ENCODE assay signal across 21 cellular contexts in genomic region chr7:34354906-34355305, GRCh38.
DNase-seq lines count a peak whose midpoint lies in the region; ATAC-seq and TF ChIP-seq lines count a peak whose summit lies in the region.
"Had no signal": no experiment of that assay in that cellular context is flagged by ENCODE, and none has a peak within 500 bp of the region (broad histone marks: within the 10 kb centered on the region; RNA-seq: fewer than 3 reads in every experiment).

No MANE protein-coding gene starts in this region.

- H3K4me3 ChIP-seq in AG04449 (ENCODE audit: low read depth, low read length), result no peak overlapping the region
- H3K4me3 ChIP-seq: BLaER1 treated with 17β-estradiol and CSF1 and Interleukin-3, amounts not matched to agents 10 nM and 100 nM; Peyer's patch; upper lobe of left lung had no signal

- POLR2A ChIA-PET in AG04449 (lab: Yijun Ruan, JAX), result interaction anchor here (0.5 to 0.6 kb wide), 2 partner anchors 96 to 301 kb away, joined by 3 read pairs; no protein-coding TSS in a partner anchor

- CTCF ChIA-PET in AG04449 (lab: Yijun Ruan, JAX), result interaction anchor here (2.5 kb wide), 1 partner anchor 34 kb away, joined by 11 read pairs; no protein-coding TSS in a partner anchor

- TF ChIP-seq CTCF in AG04449 (IDR thresholded peaks at IDR 0.05; ENCODE audit: insufficient read depth, low read length, missing control alignments), result no peak

- ATAC-seq in left ventricle myocardium superior (peak; percentile 70), GM19023 (IDR thresholded peaks at IDR 0.05; ENCODE audit: unreplicated experiment) (no peak)
- ATAC-seq: activated naive CD8-positive, alpha-beta T cell treated with anti-CD3 and anti-CD28 coated beads, Interleukin-2, amount 50 U/mL, for 24 hours had no signal

- DNase-seq in AG04449 (ENCODE audit: low read depth, low spot score) (peak; percentile 46), H4 (ENCODE audit: low spot score) (peak; percentile 44), amniotic epithelial cell (ENCODE audit: low read depth) (peak; percentile 52), left ventricle myocardium superior (no peak), NOMO-1 treated with DMSO at 0.1 percent for 48 hours (lab: John Stamatoyannopoulos, UW; ENCODE audit: unreplicated experiment) (no peak), COLO829 (ENCODE audit: low spot score) (no peak)
- no peak for DNase-seq in activated CD4-positive, alpha-beta T cell treated with anti-CD3 and anti-CD28 coated beads, Interleukin-2, amount 50 U/mL, for 1 hour
- DNase-seq: activated CD4-positive, alpha-beta T cell treated with anti-CD3 and anti-CD28 coated beads for 48 hours; activated naive CD8-positive, alpha-beta T cell treated with anti-CD3 and anti-CD28 coated beads, Interleukin-2, amount 50 U/mL, for 24 hours; activated T-cell treated with anti-CD3 and anti-CD28 coated beads, Interleukin-2, amount 50 U/mL, for 1 hour; KG1; kidney; NCI-H1417 treated with DMSO at 0.1 percent for 48 hours; NCI-H510A; Peyer's patch; stimulated activated CD4-positive, alpha-beta T cell treated with anti-CD3 and anti-CD28 coated beads, Interleukin-1b, Interleukin-23, amount 100 ng/mL, for 48 hours; stimulated activated CD8-positive, alpha-beta memory T cell treated with anti-CD3 and anti-CD28 coated beads, Interleukin-4, amount 100 ng/mL, for 48 hours; T-helper 2 cell; upper lobe of left lung had no signal

- intact Hi-C loops in left ventricle myocardium superior (cut with micrococcal nuclease), result no loop called here

Comparison
In these comparisons a context has a peak if more than half of its experiments do, and no peak if none do; other contexts are left out.
1. DNase-seq: peak in AG04449 (single experiment), H4 (single experiment) and amniotic epithelial cell (single experiment); none in left ventricle myocardium superior (single experiment), NOMO-1 treated with DMSO at 0.1 percent for 48 hours (single experiment), COLO829 (single experiment) and activated CD4-positive, alpha-beta T cell treated with anti-CD3 and anti-CD28 coated beads, Interleukin-2, amount 50 U/mL, for 1 hour (single experiment).